16 cellular contexts compared by ENCODE assay signal in genomic region chr9:18896531-18897179, GRCh38.
DNase-seq lines count a peak whose midpoint lies in the region; ATAC-seq and TF ChIP-seq lines count a peak whose summit lies in the region.
"Had no signal": no experiment of that assay in that cellular context is flagged by ENCODE, and none has a peak within 500 bp of the region (broad histone marks: within the 10 kb centered on the region; RNA-seq: fewer than 3 reads in every experiment).

No MANE protein-coding gene starts in this region.

- H3K4me3 ChIP-seq in fibroblast of villous mesenchyme (ENCODE audit: low read depth, low read length): no peak overlapping the region
- no peak overlapping the region for H3K4me3 ChIP-seq in tibial artery
- H3K4me3 ChIP-seq: cardiac muscle cell had no signal

- no peaks in the 10 kb centered on the region for H3K27me3 ChIP-seq in tibial artery
- H3K27me3 ChIP-seq: cardiac muscle cell had no signal

- DNase-seq in activated CD8-positive, alpha-beta memory T cell treated with anti-CD3 and anti-CD28 coated beads, Interleukin-2, amount 10 ng/mL, durations not matched to agents 7 days and 5 days: peak; percentile 52
- no peak for DNase-seq in activated CD8-positive, alpha-beta memory T cell treated with anti-CD3 and anti-CD28 coated beads for 24 hours
- DNase-seq in SKM-1 (lab: John Stamatoyannopoulos, UW; ENCODE audit: unreplicated experiment) (peak; percentile 40), fibroblast of villous mesenchyme (ENCODE audit: low read depth) (peak; percentile 26), UCSD-AML1 (lab: John Stamatoyannopoulos, UW; ENCODE audit: unreplicated experiment) (no peak), tibial artery (no peak)
- DNase-seq: activated CD8-positive, alpha-beta memory T cell treated with anti-CD3 and anti-CD28 coated beads, Interleukin-2, amount 50 U/mL, for 4 hours; CD8-positive, alpha-beta T cell; kidney; NCI-H1930; RPMI8226 had no signal

- H3K36me3 ChIP-seq in tibial artery: peaks cover 0 to 17% (median 13%) of the 10 kb centered on the region in 3 donors
- H3K36me3 ChIP-seq: cardiac muscle cell had no signal

- peaks cover 5% of the 10 kb centered on the region for H3K27me3 Mint-ChIP-seq in activated CD8-positive, alpha-beta memory T cell treated with anti-CD3 and anti-CD28 coated beads, Interleukin-2, amount 10 ng/mL, durations not matched to agents 7 days and 5 days

- TF ChIP-seq CTCF in fibroblast of villous mesenchyme (IDR thresholded peaks at IDR 0.05; ENCODE audit: insufficient read depth, low read depth, low read length): no peak
- TF ChIP-seq CTCF in tibial artery (IDR thresholded peaks at IDR 0.05): no peak

- H3K4me1 Mint-ChIP-seq in activated CD8-positive, alpha-beta memory T cell treated with anti-CD3 and anti-CD28 coated beads, Interleukin-2, amount 10 ng/mL, durations not matched to agents 7 days and 5 days: peaks cover 14% of the 10 kb centered on the region
- H3K4me1 Mint-ChIP-seq: neural crest cell had no signal

- no peaks in the 10 kb centered on the region for H3K4me1 ChIP-seq in tibial artery

- H3K4me3 Mint-ChIP-seq in activated CD8-positive, alpha-beta memory T cell treated with anti-CD3 and anti-CD28 coated beads, Interleukin-2, amount 10 ng/mL, durations not matched to agents 7 days and 5 days: no peak overlapping the region
- H3K4me3 Mint-ChIP-seq: CD8-positive, alpha-beta T cell; neural crest cell had no signal

- H3K36me3 Mint-ChIP-seq in activated CD8-positive, alpha-beta memory T cell treated with anti-CD3 and anti-CD28 coated beads, Interleukin-2, amount 10 ng/mL, durations not matched to agents 7 days and 5 days: peaks cover 4% of the 10 kb centered on the region

- no peak overlapping the region for H3K27ac Mint-ChIP-seq in activated CD8-positive, alpha-beta memory T cell treated with anti-CD3 and anti-CD28 coated beads, Interleukin-2, amount 10 ng/mL, durations not matched to agents 7 days and 5 days
- H3K27ac Mint-ChIP-seq: activated naive CD4-positive, alpha-beta T cell treated with anti-CD3 and anti-CD28 coated beads, Interleukin-2, amount 50 U/mL, for 72 hours; CD8-positive, alpha-beta T cell had no signal

- H3K9me3 Mint-ChIP-seq in activated CD8-positive, alpha-beta memory T cell treated with anti-CD3 and anti-CD28 coated beads, Interleukin-2, amount 10 ng/mL, durations not matched to agents 7 days and 5 days (ENCODE audit: low read depth): peaks cover 10% of the 10 kb centered on the region

- H3K27ac ChIP-seq in tibial artery: no peak overlapping the region
- H3K27ac ChIP-seq: cardiac muscle cell had no signal

- H3K9me3 ChIP-seq in tibial artery: peaks cover 0 to 23% (median 21%) of the 10 kb centered on the region in 3 donors

- CTCF ChIA-PET in activated CD8-positive, alpha-beta memory T cell treated with anti-CD3 and anti-CD28 coated beads, Interleukin-2, amount 10 ng/mL, durations not matched to agents 7 days and 5 days (lab: Charles Lee): no interaction called here

- ATAC-seq in activated CD8-positive, alpha-beta memory T cell treated with anti-CD3 and anti-CD28 coated beads, Interleukin-2, amount 10 ng/mL, durations not matched to agents 7 days and 5 days: peak; percentile 75
- ATAC-seq in GM18502 (IDR thresholded peaks at IDR 0.05; ENCODE audit: poor library complexity, unreplicated experiment) (peak; percentile 64), HG02798 (IDR thresholded peaks at IDR 0.05; ENCODE audit: poor library complexity, unreplicated experiment) (no peak)
- ATAC-seq: CD8-positive, alpha-beta T cell had no signal

- intact Hi-C loops in tibial artery (cut with DNase I; ENCODE audit: low total_unique reads): no loop called here

Comparison
In these comparisons a context has a peak if more than half of its experiments do, and no peak if none do; other contexts are left out.
1. DNase-seq: peak in activated CD8-positive, alpha-beta memory T cell treated with anti-CD3 and anti-CD28 coated beads, Interleukin-2, amount 10 ng/mL, durations not matched to agents 7 days and 5 days (single experiment), SKM-1 (single experiment) and fibroblast of villous mesenchyme (single experiment); none in activated CD8-positive, alpha-beta memory T cell treated with anti-CD3 and anti-CD28 coated beads for 24 hours (single experiment), UCSD-AML1 (single experiment) and tibial artery (0 of 2).